In genomic region chr11:79173615-79174014, GRCh38 we compare ENCODE assay signal across 12 cellular contexts.
A peak's percentile ranks its signal among the peaks of the same experiment; 100 is the strongest.
DNase-seq lines count a peak whose midpoint lies in the region; ATAC-seq and TF ChIP-seq lines count a peak whose summit lies in the region.
"Had no signal": no experiment of that assay in that cellular context is flagged by ENCODE, and none has a peak within 500 bp of the region (broad histone marks: within the 10 kb centered on the region; RNA-seq: fewer than 3 reads in every experiment).

No MANE protein-coding gene starts in this region.

- no peaks in the 10 kb centered on the region for H3K27me3 Mint-ChIP-seq in chondrocyte (ENCODE audit: low read depth)

- H3K9me3 Mint-ChIP-seq in chondrocyte (ENCODE audit: low read depth) = no peaks in the 10 kb centered on the region

- no peaks in the 10 kb centered on the region for H3K36me3 Mint-ChIP-seq in chondrocyte (ENCODE audit: low read depth)

- peak; percentile 23 for TF ChIP-seq CTCF in chondrocyte (IDR thresholded peaks at IDR 0.05)

- peak overlapping the region; percentile 43 for H3K4me3 Mint-ChIP-seq in chondrocyte (ENCODE audit: unreplicated experiment)
- H3K4me3 Mint-ChIP-seq: activated naive CD4-positive, alpha-beta T cell treated with anti-CD3 and anti-CD28 coated beads for 36 hours had no signal

- peak; percentile 35 for DNase-seq in NCI-H2227 (lab: John Stamatoyannopoulos, UW; ENCODE audit: unreplicated experiment)
- no peak for DNase-seq in NCI-H2227 treated with DMSO at 0.1 percent for 48 hours (lab: John Stamatoyannopoulos, UW)
- no peak for DNase-seq in chondrocyte (ENCODE audit: low spot score)
- DNase-seq in kidney glomerular epithelial cell (lab: John Stamatoyannopoulos, UW) = peak; percentile 54
- no peak for DNase-seq in GM19238 (ENCODE audit: insufficient read length, low spot score)
- no peak for DNase-seq in mucosa of gallbladder (ENCODE audit: low spot score)
- DNase-seq: activated CD4-positive, alpha-beta T cell treated with anti-CD3 and anti-CD28 coated beads for 4 hours; activated naive CD4-positive, alpha-beta T cell treated with anti-CD3 and anti-CD28 coated beads for 36 hours; NCI-H1092 treated with DMSO at 0.1 percent for 48 hours; Peyer's patch had no signal

- peak overlapping the region; percentile 8 for H3K27ac ChIP-seq in temporal lobe (ENCODE audit: low read depth, low read length)
- H3K27ac ChIP-seq: Peyer's patch had no signal

- H3K27ac Mint-ChIP-seq in chondrocyte (ENCODE audit: unreplicated experiment) = peak overlapping the region; percentile 92
- H3K27ac Mint-ChIP-seq: activated naive CD4-positive, alpha-beta T cell treated with anti-CD3 and anti-CD28 coated beads for 36 hours had no signal

- ATAC-seq in GM21367 (IDR thresholded peaks at IDR 0.05; ENCODE audit: unreplicated experiment) = no peak

- peaks cover 32% of the 10 kb centered on the region for H3K4me1 Mint-ChIP-seq in chondrocyte (ENCODE audit: low read depth)

Comparison
In these comparisons a context has a peak if more than half of its experiments do, and no peak if none do; other contexts are left out.
1. DNase-seq: peak in NCI-H2227 (single experiment) and kidney glomerular epithelial cell (single experiment); none in NCI-H2227 treated with DMSO at 0.1 percent for 48 hours (single experiment), chondrocyte (single experiment), GM19238 (single experiment) and mucosa of gallbladder (single experiment).